23 cellular contexts compared by ENCODE assay signal in the genomic region with DNA sequence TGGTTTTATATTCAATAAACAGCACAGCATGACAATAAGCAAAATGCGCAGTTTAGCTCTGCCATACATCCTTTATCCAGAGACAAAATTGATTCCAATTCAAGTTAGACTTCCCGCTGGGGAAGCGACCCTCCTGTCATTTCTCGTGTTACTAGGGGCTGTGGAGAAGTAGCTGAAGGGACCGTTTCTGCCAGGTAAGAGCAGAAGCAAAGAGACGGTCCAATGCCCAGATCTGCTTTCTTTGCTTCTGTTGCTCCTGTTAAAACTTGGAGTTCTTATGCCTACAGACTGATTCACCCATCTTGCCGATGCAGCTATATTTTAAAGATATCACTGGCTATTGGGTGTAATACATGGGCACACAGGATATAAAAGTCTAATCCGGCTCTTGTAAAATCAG.
"Had no signal": no experiment of that assay in that cellular context is flagged by ENCODE, and none has a peak within 500 bp of the region (broad histone marks: within the 10 kb centered on the region; RNA-seq: fewer than 3 reads in every experiment).

No MANE protein-coding gene starts in this region.

- H3K9me3 Mint-ChIP-seq: effector memory CD8-positive, alpha-beta T cell had no signal

- H3K27ac Mint-ChIP-seq: dendritic cell treated with granulocyte-macrophage colony-stimulating factor and Interleukin-4, amounts not matched to agents 40 ng/mL and 50 ng/mL, for 4 days; effector memory CD8-positive, alpha-beta T cell; immature natural killer cell; neural progenitor cell; stimulated activated effector memory CD8-positive, alpha-beta T cell treated with anti-CD3 and anti-CD28 coated beads, Interleukin-12 subunit alpha, Interleukin-12 subunit beta, amount 100 ng/mL, for 72 hours; stimulated activated naive CD8-positive, alpha-beta T cell treated with anti-CD3 and anti-CD28 coated beads, Interleukin-15, Interleukin-2, amounts not matched to agents 100 ng/mL and 50 ng/mL, for 24 hours had no signal

- H3K4me1 Mint-ChIP-seq: immature natural killer cell; naive thymus-derived CD8-positive, alpha-beta T cell; stimulated activated effector memory CD8-positive, alpha-beta T cell treated with anti-CD3 and anti-CD28 coated beads, Interleukin-12 subunit alpha, Interleukin-12 subunit beta, amount 100 ng/mL, for 72 hours had no signal

- H3K4me1 ChIP-seq: esophagus muscularis mucosa, gastroesophageal sphincter, neural progenitor cell, parathyroid adenoma, psoas muscle, right lobe of liver, testis had no signal

- H3K36me3 ChIP-seq: esophagus muscularis mucosa, gastroesophageal sphincter, neural progenitor cell, right lobe of liver had no signal

- DNase-seq: cerebellar nuclear complex; effector memory CD8-positive, alpha-beta T cell; glutamatergic neuron; immature natural killer cell; left cardiac atrium; naive thymus-derived CD8-positive, alpha-beta T cell; nucleus accumbens; psoas muscle; retina; right lobe of liver; stimulated activated CD4-positive, alpha-beta T cell treated with anti-CD3 and anti-CD28 coated beads, Interleukin-4, amount 100 ng/mL, for 1 hour; stimulated activated CD8-positive, alpha-beta memory T cell treated with anti-CD3 and anti-CD28 coated beads, Interleukin-4, amount 100 ng/mL, for 48 hours; testis; trophoblast cell had no signal

- H3K9me3 ChIP-seq: mucosa of descending colon, psoas muscle, right lobe of liver, testis had no signal

- H3K27me3 ChIP-seq: esophagus muscularis mucosa, gastroesophageal sphincter, neural progenitor cell, right lobe of liver, testis had no signal

- H3K36me3 Mint-ChIP-seq: naive thymus-derived CD8-positive, alpha-beta T cell; stimulated activated effector memory CD8-positive, alpha-beta T cell treated with anti-CD3 and anti-CD28 coated beads, Interleukin-12 subunit alpha, Interleukin-12 subunit beta, amount 100 ng/mL, for 72 hours had no signal

- H3K4me3 ChIP-seq: esophagus muscularis mucosa, gastroesophageal sphincter, mucosa of descending colon, neural progenitor cell, psoas muscle, right lobe of liver, testis had no signal

- ATAC-seq: effector memory CD8-positive, alpha-beta T cell; gastroesophageal sphincter; mucosa of descending colon; naive thymus-derived CD8-positive, alpha-beta T cell; psoas muscle; right lobe of liver; stimulated activated effector memory CD8-positive, alpha-beta T cell treated with anti-CD3 and anti-CD28 coated beads, Interleukin-12 subunit alpha, Interleukin-12 subunit beta, amount 100 ng/mL, for 72 hours had no signal

- H3K27ac ChIP-seq: epithelial cell of prostate, esophagus muscularis mucosa, gastroesophageal sphincter, neural progenitor cell, parathyroid adenoma, psoas muscle, right lobe of liver, testis had no signal

- H3K4me3 Mint-ChIP-seq: dendritic cell treated with granulocyte-macrophage colony-stimulating factor and Interleukin-4, amounts not matched to agents 40 ng/mL and 50 ng/mL, for 4 days; effector memory CD8-positive, alpha-beta T cell; immature natural killer cell; naive thymus-derived CD8-positive, alpha-beta T cell; neural progenitor cell; stimulated activated effector memory CD8-positive, alpha-beta T cell treated with anti-CD3 and anti-CD28 coated beads, Interleukin-12 subunit alpha, Interleukin-12 subunit beta, amount 100 ng/mL, for 72 hours; stimulated activated naive CD8-positive, alpha-beta T cell treated with anti-CD3 and anti-CD28 coated beads, Interleukin-15, Interleukin-2, amounts not matched to agents 100 ng/mL and 50 ng/mL, for 24 hours had no signal

- H3K27me3 Mint-ChIP-seq: dendritic cell treated with granulocyte-macrophage colony-stimulating factor and Interleukin-4, amounts not matched to agents 40 ng/mL and 50 ng/mL, for 4 days; effector memory CD8-positive, alpha-beta T cell; naive thymus-derived CD8-positive, alpha-beta T cell; stimulated activated naive CD8-positive, alpha-beta T cell treated with anti-CD3 and anti-CD28 coated beads, Interleukin-15, Interleukin-2, amounts not matched to agents 100 ng/mL and 50 ng/mL, for 24 hours had no signal
